ENCODE assay signal across 8 cellular contexts in genomic region chr1:89261926-89262540, GRCh38. TPM values are rescaled to one million over a fixed set of nuclear protein-coding genes. Genes with fewer than 3 reads are reported as not detected.
A peak's percentile ranks its signal among the peaks of the same experiment; 100 is the strongest.
DNase-seq lines count a peak whose midpoint lies in the region; ATAC-seq and TF ChIP-seq lines count a peak whose summit lies in the region.

No MANE protein-coding gene starts in this region.

- peaks cover 56% of the 10 kb centered on the region for H3K4me1 Mint-ChIP-seq in T-helper 2 cell treated with Interferon-gamma antibody and Interleukin-4, amounts not matched to agents 5 μg/mL and 100 μg/mL, for 36 hours (ENCODE audit: low read depth)

- no peak for TF ChIP-seq POLR2A in gastroesophageal sphincter (IDR thresholded peaks at IDR 0.05)

- peak overlapping the region; percentile 33 to 40 for H3K4me3 ChIP-seq in gastroesophageal sphincter
- peak overlapping the region; percentile 13 to 56 (median 53) for H3K4me3 ChIP-seq in subcutaneous abdominal adipose tissue (ENCODE audit: low read depth in 1 of 5, low read length in 5 of 5)

- peak overlapping the region in 2 of 5 donors; percentile 16 to 26 for H3K9ac ChIP-seq in subcutaneous abdominal adipose tissue (ENCODE audit: low read length in 5 of 5)

- no peak for TF ChIP-seq EP300 in gastroesophageal sphincter (IDR thresholded peaks at IDR 0.05)

- H3K27ac Mint-ChIP-seq in T-helper 2 cell treated with Interferon-gamma antibody and Interleukin-4, amounts not matched to agents 5 μg/mL and 100 μg/mL, for 36 hours = no peak overlapping the region

- H3K27ac ChIP-seq in gastroesophageal sphincter (peak overlapping the region; percentile 10 to 76 (median 68)), subcutaneous abdominal adipose tissue (ENCODE audit: low read depth, low read length) (no peak overlapping the region), substantia nigra (ENCODE audit: low read depth, low read length, poor library complexity, severe bottlenecking) (no peak overlapping the region)

- H3K9me3 ChIP-seq in gastroesophageal sphincter (no peaks in the 10 kb centered on the region), subcutaneous abdominal adipose tissue (ENCODE audit: control insufficient read depth in 5 of 5, low read length in 5 of 5) (no peaks in the 10 kb centered on the region)

- peak overlapping the region; percentile 69 for H3K4me3 Mint-ChIP-seq in T-helper 2 cell treated with Interferon-gamma antibody and Interleukin-4, amounts not matched to agents 5 μg/mL and 100 μg/mL, for 36 hours

- WGBS in gastroesophageal sphincter (ENCODE audit: low coverage in 1 of 2), 2 donors = 16 to 20% methylated on average over 6 of the region's 6 CpGs

- peaks cover 11 to 50% (median 12%) of the 10 kb centered on the region in 3 donors for H3K4me1 ChIP-seq in gastroesophageal sphincter
- peaks cover 0 to 21% (median 8%) of the 10 kb centered on the region in 5 donors for H3K4me1 ChIP-seq in subcutaneous abdominal adipose tissue (ENCODE audit: control insufficient read depth in 5 of 5, insufficient read depth in 5 of 5, low read length in 5 of 5)

- ATAC-seq in gastroesophageal sphincter (peak; percentile 39), GM21723 (IDR thresholded peaks at IDR 0.05; ENCODE audit: unreplicated experiment) (no peak)

- no peaks in the 10 kb centered on the region for H3K36me3 ChIP-seq in gastroesophageal sphincter
- peaks cover 0 to 7% (median 0%) of the 10 kb centered on the region in 5 donors for H3K36me3 ChIP-seq in subcutaneous abdominal adipose tissue (ENCODE audit: control insufficient read depth in 5 of 5, insufficient read depth in 5 of 5, low read length in 5 of 5)

- H3K27me3 ChIP-seq in gastroesophageal sphincter (no peaks in the 10 kb centered on the region), subcutaneous abdominal adipose tissue (ENCODE audit: control insufficient read depth in 5 of 5, insufficient read depth in 4 of 5, low read length in 5 of 5) (no peaks in the 10 kb centered on the region)

- TF ChIP-seq CTCF in gastroesophageal sphincter (IDR thresholded peaks at IDR 0.05) = no peak

- no peaks in the 10 kb centered on the region for H3K27me3 Mint-ChIP-seq in T-helper 2 cell treated with Interferon-gamma antibody and Interleukin-4, amounts not matched to agents 5 μg/mL and 100 μg/mL, for 36 hours (ENCODE audit: low read depth)

- H3K9me3 Mint-ChIP-seq in T-helper 2 cell treated with Interferon-gamma antibody and Interleukin-4, amounts not matched to agents 5 μg/mL and 100 μg/mL, for 36 hours = no peaks in the 10 kb centered on the region

- peaks cover 81% of the 10 kb centered on the region for H3K36me3 Mint-ChIP-seq in T-helper 2 cell treated with Interferon-gamma antibody and Interleukin-4, amounts not matched to agents 5 μg/mL and 100 μg/mL, for 36 hours (ENCODE audit: low read depth)

- DNase-seq in T-helper 2 cell treated with Interferon-gamma antibody and Interleukin-4, amounts not matched to agents 5 μg/mL and 100 μg/mL, for 36 hours (ENCODE audit: low spot score) = no peak
- DNase-seq in T-helper 2 cell (no peak), NCI-H748 (lab: John Stamatoyannopoulos, UW; ENCODE audit: unreplicated experiment) (peak; percentile 85), substantia nigra (lab: John Stamatoyannopoulos, UW) (no peak), hepatic stellate cell (ENCODE audit: low spot score) (no peak)

RNA-seq across cellular contexts. Expression of gene GBP5, which starts 10.6 kb away (rescaled TPM):
- total RNA-seq in gastroesophageal sphincter = 1 to 10 TPM in 2 of 4 donors, under 1 TPM in 2; 0.27 to 3.0 (median 1.8) TPM

Comparison
In these comparisons a context has a peak if more than half of its experiments do, and no peak if none do; other contexts are left out.
1. H3K27ac ChIP-seq: peak in gastroesophageal sphincter (4 of 4); none in subcutaneous abdominal adipose tissue (single experiment) and substantia nigra (single experiment).